Comparison of ENCODE assay signal across 8 cellular contexts in genomic region chr5:38556115-38556598, GRCh38. TPM values are rescaled to one million over a fixed set of nuclear protein-coding genes. Genes with fewer than 3 reads are reported as not detected.
DNase-seq lines count a peak whose midpoint lies in the region; ATAC-seq and TF ChIP-seq lines count a peak whose summit lies in the region.

No MANE protein-coding gene starts in this region.

- DNase-seq in MM.1S = no peak
- DNase-seq in choroid plexus epithelial cell (ENCODE audit: low read depth) = no peak
- DNase-seq in mucosa of descending colon = peak in 1 of 3 donors; percentile 28
- no peak for DNase-seq in SHP77 treated with DMSO at 0.1 percent for 48 hours (lab: John Stamatoyannopoulos, UW)
- no peak for DNase-seq in GM20000 (ENCODE audit: low spot score)

- H4K20me1 ChIP-seq in MM.1S (ENCODE audit: insufficient read depth, low read length) = no peaks in the 10 kb centered on the region

- H3K9me3 ChIP-seq in MM.1S (replicated peaks; ENCODE audit: insufficient read depth, low read length) (no peaks in the 10 kb centered on the region), mucosa of descending colon (no peaks in the 10 kb centered on the region)

- H3K9me2 ChIP-seq in MM.1S (replicated peaks; ENCODE audit: insufficient read depth, low read length) = no peaks in the 10 kb centered on the region

- peaks cover 20% of the 10 kb centered on the region for H3K27me3 ChIP-seq in MM.1S (replicated peaks; ENCODE audit: insufficient read depth, low read length)

- no peaks in the 10 kb centered on the region for H3K79me2 ChIP-seq in MM.1S (ENCODE audit: low read length)

- H3K9ac ChIP-seq in MM.1S (ENCODE audit: low read length) = no peak overlapping the region

- H3K27ac ChIP-seq in MM.1S (ENCODE audit: low read length) = no peak overlapping the region

- H3K4me2 ChIP-seq in MM.1S (ENCODE audit: low read depth, low read length) = peak overlapping the region; percentile 79

- peak overlapping the region; percentile 57; the same call in 1 of the 2 replicates for H2AFZ ChIP-seq in MM.1S (ENCODE audit: low read length)

- TF ChIP-seq CTCF in MM.1S (IDR thresholded peaks at IDR 0.05; ENCODE audit: low read length) = no peak
- TF ChIP-seq CTCF in choroid plexus epithelial cell (conservative IDR thresholded peaks at IDR 0.05; ENCODE audit: low read depth, low read length) = no peak
- no peak for TF ChIP-seq CTCF in mucosa of descending colon (IDR thresholded peaks at IDR 0.05)
- TF ChIP-seq CTCF in GM20000 (IDR thresholded peaks at IDR 0.05; ENCODE audit: extremely low read depth, missing control alignments) = no peak

- H3F3A ChIP-seq in MM.1S (ENCODE audit: insufficient read depth, low read length) = peaks cover 8% of the 10 kb centered on the region; the same call in 1 of the 2 replicates

- intact Hi-C loops in mucosa of descending colon (cut with DNase I, micrococcal nuclease) = no loop called here

- H3K4me1 ChIP-seq in MM.1S (ENCODE audit: low read length) = 0 out of 2 replicates have a peak, but pooled peaks cover 6% of the 10 kb centered on the region
- peaks cover 4% of the 10 kb centered on the region for H3K4me1 ChIP-seq in mucosa of descending colon (ENCODE audit: low read depth)

- peak; percentile 3 for ATAC-seq in GM21529 (IDR thresholded peaks at IDR 0.05; ENCODE audit: unreplicated experiment)
- ATAC-seq in mucosa of descending colon = peak; percentile 46
- ATAC-seq in GM21360 (IDR thresholded peaks at IDR 0.05; ENCODE audit: unreplicated experiment) = no peak
- ATAC-seq in HG02840 (IDR thresholded peaks at IDR 0.05; ENCODE audit: low FRiP score, unreplicated experiment) = no peak

- no peaks in the 10 kb centered on the region for H3K36me3 ChIP-seq in MM.1S (replicated peaks; ENCODE audit: insufficient read depth, low read length)
- H3K36me3 ChIP-seq in mucosa of descending colon (ENCODE audit: low read depth) = no peaks in the 10 kb centered on the region

- H3K4me3 ChIP-seq in MM.1S (ENCODE audit: low read length) (peak overlapping the region; percentile 56), choroid plexus epithelial cell (ENCODE audit: low read depth, low read length) (peak overlapping the region; percentile 80), mucosa of descending colon (peak overlapping the region; percentile 26)

RNA-seq across cellular contexts. Expression of gene LIFR, which starts 0.3 kb away (rescaled TPM):
- 10 to 100 TPM in 2 of 3 donors, 1 to 10 TPM in 1; 9.5 to 28.9 (median 13.1) TPM for total RNA-seq in mucosa of descending colon

Comparison
In these comparisons a context has a peak if more than half of its experiments do, and no peak if none do; other contexts are left out.
1. ATAC-seq: peak in GM21529 (single experiment) and mucosa of descending colon (single experiment); none in GM21360 (single experiment) and HG02840 (single experiment).
2. H3K4me3 ChIP-seq: peak in every context shown above with its lines; median percentile 80 in choroid plexus epithelial cell; 56 in MM.1S; 26 in mucosa of descending colon.